ENCODE assay signal across 21 cellular contexts in genomic region chr13:91572439-91572838, GRCh38.
"Had no signal": no experiment of that assay in that cellular context is flagged by ENCODE, and none has a peak within 500 bp of the region (broad histone marks: within the 10 kb centered on the region; RNA-seq: fewer than 3 reads in every experiment).

No MANE protein-coding gene starts in this region.

- H3K27me3 ChIP-seq: SJCRH30 had no signal

- H3K4me3 Mint-ChIP-seq: activated CD4-positive, alpha-beta T cell treated with anti-CD3 and anti-CD28 coated beads for 36 hours; activated CD8-positive, alpha-beta T cell treated with anti-CD3 and anti-CD28 coated beads for 36 hours; activated naive CD4-positive, alpha-beta T cell treated with anti-CD3 and anti-CD28 coated beads, Interleukin-2, amount 50 U/mL, for 24 hours had no signal

- H3K27ac Mint-ChIP-seq: activated CD4-positive, alpha-beta T cell treated with anti-CD3 and anti-CD28 coated beads for 36 hours; activated CD8-positive, alpha-beta T cell treated with anti-CD3 and anti-CD28 coated beads for 36 hours; activated naive CD4-positive, alpha-beta T cell treated with anti-CD3 and anti-CD28 coated beads, Interleukin-2, amount 50 U/mL, for 24 hours had no signal

- H3K9me3 ChIP-seq: SJCRH30, SK-N-SH had no signal

- H3K9me3 Mint-ChIP-seq: activated CD8-positive, alpha-beta T cell treated with anti-CD3 and anti-CD28 coated beads for 36 hours; activated naive CD4-positive, alpha-beta T cell treated with anti-CD3 and anti-CD28 coated beads, Interleukin-2, amount 50 U/mL, for 24 hours had no signal

- H3K36me3 Mint-ChIP-seq: activated naive CD4-positive, alpha-beta T cell treated with anti-CD3 and anti-CD28 coated beads, Interleukin-2, amount 50 U/mL, for 24 hours had no signal

- DNase-seq: activated CD4-positive, alpha-beta T cell treated with anti-CD3 and anti-CD28 coated beads for 36 hours; activated CD4-positive, alpha-beta T cell treated with anti-CD3 and anti-CD28 coated beads, Interleukin-2, amount 50 U/mL, for 1 hour; activated CD8-positive, alpha-beta memory T cell treated with anti-CD3 and anti-CD28 coated beads, Interleukin-2, amount 50 U/mL, for 48 hours; activated CD8-positive, alpha-beta T cell treated with anti-CD3 and anti-CD28 coated beads for 36 hours; activated T-cell treated with anti-CD3 and anti-CD28 coated beads, Interleukin-2, amount 50 U/mL, for 1 hour; aorta; central memory CD4-positive, alpha-beta T cell; Karpas-422; NCI-H1105 treated with DMSO at 0.1 percent for 48 hours; NCI-H1436 treated with DMSO at 0.1 percent for 48 hours; NCI-H187 treated with DMSO at 0.1 percent for 48 hours; NCI-H2081 treated with DMSO at 0.1 percent for 48 hours; NCI-H526; NCI-H774; Right ventricle myocardium superior; RPMI8226; SJCRH30; SK-N-SH; T-helper 1 cell; WERI-Rb-1 had no signal

- H3K9ac ChIP-seq: SK-N-SH had no signal

- H3K27me3 Mint-ChIP-seq: activated CD4-positive, alpha-beta T cell treated with anti-CD3 and anti-CD28 coated beads for 36 hours; activated CD8-positive, alpha-beta T cell treated with anti-CD3 and anti-CD28 coated beads for 36 hours had no signal

- H3K36me3 ChIP-seq: SJCRH30, WERI-Rb-1 had no signal

- H3K4me1 Mint-ChIP-seq: activated CD4-positive, alpha-beta T cell treated with anti-CD3 and anti-CD28 coated beads for 36 hours; activated naive CD4-positive, alpha-beta T cell treated with anti-CD3 and anti-CD28 coated beads, Interleukin-2, amount 50 U/mL, for 24 hours had no signal

- H3K4me2 ChIP-seq: SK-N-SH had no signal

- H3K4me1 ChIP-seq: SJCRH30 had no signal

- H3K27ac ChIP-seq: SJCRH30, WERI-Rb-1 had no signal

- H3K4me3 ChIP-seq: SJCRH30 had no signal
